Comparison of ENCODE assay signal across 16 cellular contexts in the genomic region with DNA sequence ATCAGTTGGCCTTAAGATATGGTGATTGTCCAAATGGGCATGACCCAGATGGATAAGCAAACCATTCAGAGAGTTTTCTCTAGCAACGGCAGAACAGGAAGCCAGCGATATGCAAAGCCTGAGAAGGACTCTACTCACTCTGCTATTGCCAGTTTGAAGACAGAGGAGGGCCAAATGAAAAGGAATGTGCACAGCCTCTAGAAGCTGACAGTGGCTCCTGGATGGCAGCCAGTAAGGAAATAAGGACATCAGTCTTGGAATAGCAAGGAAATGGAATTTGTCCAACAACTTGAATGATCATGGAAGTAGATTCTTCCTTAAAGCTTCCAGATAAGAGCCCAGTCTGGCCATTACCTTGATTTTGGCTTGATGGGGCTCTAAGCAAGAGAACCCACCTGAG.
"Had no signal": no experiment of that assay in that cellular context is flagged by ENCODE, and none has a peak within 500 bp of the region (broad histone marks: within the 10 kb centered on the region; RNA-seq: fewer than 3 reads in every experiment).

No MANE protein-coding gene starts in this region.

- DNase-seq: activated CD4-positive, alpha-beta T cell treated with anti-CD3 and anti-CD28 coated beads for 1 hour; activated CD4-positive, alpha-beta T cell treated with anti-CD3 and anti-CD28 coated beads, Interleukin-2, amount 50 U/mL, for 4 hours; activated naive CD4-positive, alpha-beta T cell treated with anti-CD3 and anti-CD28 coated beads for 36 hours; activated naive CD8-positive, alpha-beta T cell treated with anti-CD3 and anti-CD28 coated beads, Interleukin-2, amount 50 U/mL, for 24 hours; activated T-cell treated with anti-CD3 and anti-CD28 coated beads for 4 hours; aorta; cerebellar nuclear complex; effector memory CD8-positive, alpha-beta T cell; gastrocnemius medialis; mesenchymal stem cell; natural killer cell; stimulated activated CD4-positive, alpha-beta T cell treated with anti-CD3 and anti-CD28 coated beads, Interleukin-4, amount 100 ng/mL, for 24 hours; stimulated activated naive CD4-positive, alpha-beta T cell; T-cell; T1000 had no signal

- H3K27ac ChIP-seq: gastrocnemius medialis, neutrophil had no signal
